In genomic region chr6:106162926-106163325, GRCh38 we compare ENCODE assay signal across 1 cellular context.
TF ChIP-seq lines count a peak whose summit lies in the region.

No MANE protein-coding gene starts in this region.

TF ChIP-seq in IMR-90, 13 proteins besides CTCF, POLR2A, EP300 and RAD21 (continued from another document):
- no peak for TF ChIP-seq NFE2L2 (IDR thresholded peaks at IDR 0.05; ENCODE audit: low read depth, low read length)
- no peak for TF ChIP-seq FOS (IDR thresholded peaks at IDR 0.05; ENCODE audit: low read depth, low read length)
